8 cellular contexts compared by ENCODE assay signal in the genomic region with DNA sequence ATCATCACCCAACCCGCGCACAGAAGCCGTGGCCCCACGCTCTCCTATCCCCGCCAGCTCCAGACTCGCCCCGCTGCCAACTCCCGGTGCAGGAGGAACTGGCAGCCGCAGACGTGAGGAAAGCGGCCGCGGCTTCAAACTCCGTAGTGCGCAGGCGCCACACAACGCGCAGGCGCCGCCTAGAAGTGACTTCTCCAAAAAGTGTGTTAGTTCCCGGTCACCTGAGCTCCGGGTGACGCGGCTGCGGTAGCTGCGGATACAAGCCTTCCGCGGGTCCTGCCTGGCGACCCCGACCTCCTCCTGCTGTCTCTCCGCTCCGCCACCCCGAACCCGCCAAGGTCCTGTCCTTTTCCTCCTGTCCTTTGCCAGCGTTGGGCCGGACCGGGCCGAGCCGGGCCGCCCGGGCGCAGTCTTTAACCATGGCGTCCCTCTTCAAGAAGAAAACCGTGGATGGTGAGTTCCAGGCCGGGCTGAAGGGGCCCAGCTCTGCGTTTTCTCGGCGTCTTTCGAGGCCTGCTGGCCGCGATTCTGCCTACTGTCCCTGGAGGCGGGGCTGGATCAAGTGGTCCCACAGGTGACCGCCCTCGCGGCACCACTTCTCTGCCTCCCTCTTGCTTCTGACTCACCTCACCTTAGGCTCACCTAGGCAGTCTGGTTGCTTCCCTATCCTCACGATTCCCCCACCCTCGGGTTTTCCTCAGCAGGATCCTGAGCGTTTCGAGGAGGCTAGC. TPM values are rescaled to one million over a fixed set of nuclear protein-coding genes. Genes with fewer than 3 reads are reported as not detected.
DNase-seq lines count a peak whose midpoint lies in the region; ATAC-seq and TF ChIP-seq lines count a peak whose summit lies in the region.

A gene with protein sequence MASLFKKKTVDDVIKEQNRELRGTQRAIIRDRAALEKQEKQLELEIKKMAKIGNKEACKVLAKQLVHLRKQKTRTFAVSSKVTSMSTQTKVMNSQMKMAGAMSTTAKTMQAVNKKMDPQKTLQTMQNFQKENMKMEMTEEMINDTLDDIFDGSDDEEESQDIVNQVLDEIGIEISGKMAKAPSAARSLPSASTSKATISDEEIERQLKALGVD (plus strand): TSS at position 206 of the 731 bp plus-strand sequence. CDS start 214 bp downstream, at position 420.

- H3K4me1 ChIP-seq in DND-41 (ENCODE audit: insufficient read depth, low read length): peaks cover 33% of the 10 kb centered on the region
- H3K4me1 ChIP-seq in Peyer's patch: peaks cover 0 to 17% (median 4%) of the 10 kb centered on the region in 4 donors
- H3K4me1 ChIP-seq in muscle layer of colon (ENCODE audit: insufficient read depth, low read length): peaks cover 27% of the 10 kb centered on the region

- peak within 1 kb of the TSS; percentile 83 for H3K9ac ChIP-seq in DND-41 (ENCODE audit: low read depth, low read length)
- peak within 1 kb of the TSS; percentile 92 for H3K9ac ChIP-seq in muscle layer of colon (ENCODE audit: low read length)

- H3K9me3 ChIP-seq in DND-41 (ENCODE audit: insufficient read depth, low read length, severe bottlenecking) (no peaks in the 10 kb centered on the region), KOPT-K1 (ENCODE audit: insufficient read depth, low read length, poor library complexity, severe bottlenecking) (peaks cover 6% of the 10 kb centered on the region), Peyer's patch (no peaks in the 10 kb centered on the region), muscle layer of colon (ENCODE audit: low read length) (no peaks in the 10 kb centered on the region)

- DNase-seq in DND-41 (peak; percentile 91), Peyer's patch (peak; percentile 89 to 98 (median 95))
- DNase-seq in activated T-cell treated with anti-CD3 and anti-CD28 coated beads, Interleukin-2, amount 50 U/mL, for 48 hours: peak; percentile 90 to 93
- peak; percentile 88 to 89 for DNase-seq in stimulated activated CD8-positive, alpha-beta memory T cell treated with anti-CD3 and anti-CD28 coated beads, Interleukin-7, amount 100 ng/mL, for 1 hour (ENCODE audit: low read depth in 2 of 2)

- no peaks in the 10 kb centered on the region for H3K36me3 ChIP-seq in DND-41 (ENCODE audit: insufficient read depth, low read length)
- H3K36me3 ChIP-seq in KOPT-K1 (ENCODE audit: insufficient read depth, low read length): no peaks in the 10 kb centered on the region
- no peaks in the 10 kb centered on the region for H3K36me3 ChIP-seq in Peyer's patch
- no peaks in the 10 kb centered on the region for H3K36me3 ChIP-seq in muscle layer of colon (ENCODE audit: insufficient read depth, low read length)

- peak within 1 kb of the TSS; percentile 87 for H2AFZ ChIP-seq in DND-41 (ENCODE audit: low read depth, low read length)

- no peak for TF ChIP-seq CTCF in DND-41 (IDR thresholded peaks at IDR 0.05; ENCODE audit: borderline replicate concordance, extremely low read depth, low read length, poor library complexity, severe bottlenecking)
- no peak for TF ChIP-seq CTCF in Peyer's patch (IDR thresholded peaks at IDR 0.05)

- H3K4me3 ChIP-seq in DND-41 (ENCODE audit: low read depth in 1 of 2, low read length in 2 of 2): peak within 1 kb of the TSS; percentile 86 to 91
- peak within 1 kb of the TSS; percentile 72 to 97 (median 84) for H3K4me3 ChIP-seq in Peyer's patch
- peak within 1 kb of the TSS; percentile 92 to 96 for H3K4me3 ChIP-seq in muscle layer of colon (ENCODE audit: low read depth in 1 of 2, low read length in 2 of 2)

- H3K27ac ChIP-seq in DND-41 (ENCODE audit: low read length): peak within 1 kb of the TSS; percentile 80
- H3K27ac ChIP-seq in KOPT-K1 (ENCODE audit: low read depth, low read length, poor library complexity, severe bottlenecking): peak within 1 kb of the TSS; percentile 68
- peak within 1 kb of the TSS; percentile 86 to 93 (median 90) for H3K27ac ChIP-seq in Peyer's patch
- peak within 1 kb of the TSS; percentile 92 for H3K27ac ChIP-seq in muscle layer of colon (ENCODE audit: low read depth, low read length)

- peaks cover 6% of the 10 kb centered on the region; the same call in 1 of the 2 replicates for H4K20me1 ChIP-seq in DND-41 (ENCODE audit: insufficient read depth, low read length)

- TF ChIP-seq POLR2A in Peyer's patch (IDR thresholded peaks at IDR 0.05): peak; percentile 81 to 90

- H3K79me2 ChIP-seq in DND-41 (ENCODE audit: insufficient read depth, low read length): peaks cover 51% of the 10 kb centered on the region

- ATAC-seq in DND-41 (ENCODE audit: insufficient read depth, low read depth) (peak; percentile 95), GM21825 (IDR thresholded peaks at IDR 0.05; ENCODE audit: unreplicated experiment) (peak; percentile 95), esophagus mucosa (peak; percentile 97)

- H3K27me3 ChIP-seq in DND-41 (ENCODE audit: insufficient read depth, low read length, poor library complexity) (peaks cover 2% of the 10 kb centered on the region), Peyer's patch (no peaks in the 10 kb centered on the region), muscle layer of colon (ENCODE audit: control insufficient read depth in 1 of 2, insufficient read depth in 2 of 2, low read length in 2 of 2) (no peaks in the 10 kb centered on the region)

- H3K4me2 ChIP-seq in DND-41 (ENCODE audit: insufficient read depth, low read length): peak within 1 kb of the TSS; percentile 84

RNA-seq across cellular contexts. Expression of the gene that starts here (rescaled TPM):
- 10 to 100 TPM; 27.1 to 60.6 (median 38.6) TPM for total RNA-seq in Peyer's patch
- total RNA-seq in esophagus mucosa: 34.2 TPM

Comparison
In these comparisons a context has a peak if more than half of its experiments do, and no peak if none do; other contexts are left out.
1. Peak in every context shown above with its lines: DNase-seq, ATAC-seq, H3K4me3 ChIP-seq and H3K27ac ChIP-seq.